Comparison of ENCODE assay signal across 8 cellular contexts in genomic region chr10:78029294-78030226, GRCh38. TPM values are rescaled to one million over a fixed set of nuclear protein-coding genes. Genes with fewer than 3 reads are reported as not detected.
DNase-seq lines count a peak whose midpoint lies in the region; ATAC-seq, FAIRE-seq and TF ChIP-seq lines count a peak whose summit lies in the region.

TSS of gene POLR3A (minus strand) at chr10:78029515. CDS start at chr10:78029407, 108 bp downstream.

- H3K14ac ChIP-seq in H1 (ENCODE audit: insufficient read length), result no peak within 1 kb of the TSS
- H3K14ac ChIP-seq in mesenchymal stem cell (ENCODE audit: low read length in 2 of 2), result peak within 1 kb of the TSS in 1 of 2 experiments; percentile 99

- peak in 1 of 2 experiments; percentile 42; a peak in 1 of 3 replicates for TF ChIP-seq EP300 in H1 (IDR thresholded peaks at IDR 0.05; ENCODE audit: borderline replicate concordance in 1 of 2, low read depth in 2 of 2, low read length in 2 of 2)

- H3K36me3 ChIP-seq in H1 (ENCODE audit: control insufficient read depth in 2 of 4, insufficient read depth in 4 of 4, low read length in 3 of 4) (peaks cover 10 to 21% (median 18%) of the 10 kb centered on the region in 4 experiments), mesenchymal stem cell (ENCODE audit: control insufficient read depth in 1 of 2, insufficient read depth in 2 of 2, low read depth in 1 of 2, low read length in 2 of 2) (peaks cover 6 to 25% of the 10 kb centered on the region in 2 experiments)

- H2AK5ac ChIP-seq in H1 (ENCODE audit: low read depth, low read length) (no peak within 1 kb of the TSS), mesenchymal stem cell (ENCODE audit: low read length, severe bottlenecking) (peak within 1 kb of the TSS; percentile 53)

- H3K79me2 ChIP-seq in H1 (ENCODE audit: control insufficient read depth in 1 of 2, insufficient read depth in 2 of 2, low read length in 2 of 2), result peaks cover 15 to 40% of the 10 kb centered on the region in 2 experiments

- H4K8ac ChIP-seq in H1 (ENCODE audit: extremely low read depth, insufficient read depth, low read length), result peak within 1 kb of the TSS; percentile 83; the same call in 1 of the 2 replicates
- peak within 1 kb of the TSS; percentile 95 for H4K8ac ChIP-seq in mesenchymal stem cell (ENCODE audit: low read length)

- TF ChIP-seq RAD21 in H1 (IDR thresholded peaks at IDR 0.05 in 1 of 2, conservative IDR thresholded peaks at IDR 0.05 in 1 of 2; ENCODE audit: low read depth in 2 of 2, low read length in 2 of 2), result peak in 1 of 2 experiments; percentile 7; a peak in 1 of 4 replicates

- H3K4me1 ChIP-seq in H1 (replicated peaks in 1 of 4; ENCODE audit: control insufficient read depth in 3 of 4, insufficient read depth in 4 of 4, low read length in 3 of 4) (no peaks in the 10 kb centered on the region; a peak in 1 of 7 replicates), mesenchymal stem cell (ENCODE audit: control insufficient read depth, insufficient read depth, low read depth, low read length) (peaks cover 12% of the 10 kb centered on the region)

- no peaks in the 10 kb centered on the region; a peak in 2 of 7 replicates for H3K27me3 ChIP-seq in H1 (replicated peaks in 1 of 4; ENCODE audit: control insufficient read depth in 3 of 4, extremely low read depth in 1 of 4, insufficient read depth in 3 of 4, low read length in 3 of 4)
- no peaks in the 10 kb centered on the region for H3K27me3 ChIP-seq in mesenchymal stem cell (ENCODE audit: control insufficient read depth in 1 of 2, insufficient read depth in 1 of 2, low read length in 2 of 2)

- 1% methylated on average over 32 of the region's 35 CpGs; no CpG with 5 or more reads in 1 of the 2 experiments for WGBS in H1 (ENCODE audit: extremely low coverage in 1 of 2, insufficient coverage in 1 of 2, insufficient read length in 1 of 2, insufficient replicate concordance in 2 of 2, low coverage in 1 of 2, low lambda C conversion rate in 2 of 2, missing lambda C conversion rate in 1 of 2), 2 experiments
- WGBS in mesenchymal stem cell, result under 1% methylated on average over 34 of the region's 35 CpGs

- H4K91ac ChIP-seq in H1 (replicated peaks; ENCODE audit: insufficient read length, low read length), result peak within 1 kb of the TSS; percentile 79
- peak within 1 kb of the TSS; percentile 83 for H4K91ac ChIP-seq in mesenchymal stem cell (ENCODE audit: low read length)

- H3K27ac ChIP-seq in H1 (ENCODE audit: low read depth, low read length) (peak within 1 kb of the TSS; percentile 55; the same call in 1 of the 2 replicates), mesenchymal stem cell (ENCODE audit: low read length, poor library complexity, severe bottlenecking) (peak within 1 kb of the TSS; percentile 93)

- H3K23me2 ChIP-seq in H1 (ENCODE audit: low read depth, low read length), result peaks cover 8% of the 10 kb centered on the region

- ATAC-seq in GM19467 (IDR thresholded peaks at IDR 0.05; ENCODE audit: unreplicated experiment), result peak; percentile 47

- peak; percentile 92 for DNase-seq in COLO668 (lab: John Stamatoyannopoulos, UW; ENCODE audit: unreplicated experiment)
- peak; percentile 87 for DNase-seq in HS-5 (ENCODE audit: low read depth)
- DNase-seq in NK-92 (lab: John Stamatoyannopoulos, UW; ENCODE audit: unreplicated experiment), result peak; percentile 23
- DNase-seq in H1 (ENCODE audit: low read depth in 1 of 2, low spot score in 2 of 2), result peak; percentile 89 to 91
- DNase-seq in mesenchymal stem cell, result peak; percentile 98
- peak; percentile 82 for DNase-seq in stimulated activated CD8-positive, alpha-beta memory T cell treated with anti-CD3 and anti-CD28 coated beads, Interleukin-12 subunit alpha, Interleukin-12 subunit beta, amount 100 ng/mL, for 4 hours (ENCODE audit: low read depth)

- peak within 1 kb of the TSS; percentile 82 for H4K5ac ChIP-seq in H1 (ENCODE audit: insufficient read length, low read depth, low read length)

- H3K18ac ChIP-seq in H1 (ENCODE audit: extremely low read depth, low read length), result peak within 1 kb of the TSS; percentile 91
- peak within 1 kb of the TSS; percentile 64 to 94 for H3K18ac ChIP-seq in mesenchymal stem cell (ENCODE audit: low read depth in 1 of 2, low read length in 2 of 2)

- no peak for FAIRE-seq in H1 (lab: Jason Lieb, UNC)

- H2BK120ac ChIP-seq in H1 (replicated peaks; ENCODE audit: low read depth, low read length) (no peak within 1 kb of the TSS), mesenchymal stem cell (ENCODE audit: low read depth, low read length) (no peak within 1 kb of the TSS)

- H3K4me2 ChIP-seq in H1 (ENCODE audit: insufficient read depth in 1 of 2, low read depth in 2 of 2, low read length in 2 of 2) (peak within 1 kb of the TSS; percentile 79 to 83), mesenchymal stem cell (ENCODE audit: low read length, poor library complexity, severe bottlenecking) (peak within 1 kb of the TSS; percentile 87)

- H3K56ac ChIP-seq in H1 (replicated peaks; ENCODE audit: insufficient read length, low read depth, low read length), result peak within 1 kb of the TSS; percentile 88

- no peak within 1 kb of the TSS; the same call in 1 of the 2 replicates for H2BK15ac ChIP-seq in H1 (ENCODE audit: low read length)
- peak within 1 kb of the TSS; percentile 63 for H2BK15ac ChIP-seq in mesenchymal stem cell (ENCODE audit: low read depth, poor library complexity, severe bottlenecking)

- POLR2A ChIA-PET in activated CD8-positive, alpha-beta memory T cell treated with anti-CD3 and anti-CD28 coated beads for 36 hours (lab: Charles Lee), result interaction anchor here (0.5 to 1.7 kb wide), 3 partner anchors 9 to 82 kb away, joined by 3 to 4 read pairs (median 4); no protein-coding TSS in a partner anchor
- POLR2A ChIA-PET in H1 (lab: Charles Lee; ENCODE audit: partially characterized antibody), result interaction anchor here (0.7 to 4.1 kb wide), 6 partner anchors 12 to 966 kb away, joined by 3 to 41 read pairs (median 4); no protein-coding TSS in a partner anchor

- peaks cover 9% of the 10 kb centered on the region; the same call in 1 of the 2 replicates for H3K79me1 ChIP-seq in H1 (ENCODE audit: low read depth, low read length)
- H3K79me1 ChIP-seq in mesenchymal stem cell (replicated peaks; ENCODE audit: low read length, poor library complexity, severe bottlenecking), result peaks cover 18% of the 10 kb centered on the region

- H2BK5ac ChIP-seq in H1 (ENCODE audit: low read depth, low read length) (peak within 1 kb of the TSS; percentile 92; the same call in 1 of the 2 replicates), mesenchymal stem cell (ENCODE audit: low read depth, low read length, poor library complexity, severe bottlenecking) (peak within 1 kb of the TSS; percentile 52)

- H3K4ac ChIP-seq in H1 (replicated peaks; ENCODE audit: insufficient read length, low read depth, low read length) (peak within 1 kb of the TSS; percentile 66), mesenchymal stem cell (ENCODE audit: low read depth in 1 of 2, low read length in 2 of 2) (peak within 1 kb of the TSS; percentile 84 to 96)

- no peak within 1 kb of the TSS for H2BK20ac ChIP-seq in H1 (ENCODE audit: low read length)

- peak within 1 kb of the TSS; percentile 75 to 89 (median 82) for H3K4me3 ChIP-seq in H1 (ENCODE audit: extremely low read depth in 1 of 4, insufficient read depth in 2 of 4, low read depth in 3 of 4, low read length in 4 of 4)
- H3K4me3 ChIP-seq in mesenchymal stem cell (ENCODE audit: insufficient read depth in 1 of 2, low read depth in 1 of 2, low read length in 2 of 2), result peak within 1 kb of the TSS; percentile 96 to 97

- peak within 1 kb of the TSS; percentile 92 for H2AFZ ChIP-seq in H1 (ENCODE audit: low read length)
- peak within 1 kb of the TSS; percentile 89 for H2AFZ ChIP-seq in mesenchymal stem cell (ENCODE audit: low read depth, low read length)

- H4K20me1 ChIP-seq in H1 (replicated peaks in 1 of 2; ENCODE audit: control insufficient read depth in 1 of 2, insufficient read depth in 2 of 2, low read length in 2 of 2), result peaks cover 0 to 11% of the 10 kb centered on the region in 2 experiments

- peak within 1 kb of the TSS; percentile 61 to 87 (median 72) for H3K9ac ChIP-seq in H1 (replicated peaks in 1 of 4; ENCODE audit: extremely low read depth in 1 of 4, low read depth in 3 of 4, low read length in 3 of 4)
- H3K9ac ChIP-seq in mesenchymal stem cell (ENCODE audit: low read length), result peak within 1 kb of the TSS; percentile 95

- H2BK12ac ChIP-seq in H1 (ENCODE audit: low read depth, low read length), result no peak within 1 kb of the TSS
- peak within 1 kb of the TSS in 1 of 2 experiments; percentile 57 for H2BK12ac ChIP-seq in mesenchymal stem cell (ENCODE audit: low read length in 2 of 2)

- H3K23ac ChIP-seq in H1 (ENCODE audit: insufficient read length) (no peak within 1 kb of the TSS), mesenchymal stem cell (ENCODE audit: low read length in 2 of 2) (peak within 1 kb of the TSS in 1 of 2 experiments; percentile 77)

- no peaks in the 10 kb centered on the region for H3K9me3 ChIP-seq in H1 (ENCODE audit: insufficient read depth in 2 of 2, low read depth in 1 of 2, low read length in 1 of 2)
- no peaks in the 10 kb centered on the region for H3K9me3 ChIP-seq in mesenchymal stem cell (ENCODE audit: control insufficient read depth, low read length)

- CTCF ChIA-PET in activated CD8-positive, alpha-beta memory T cell treated with anti-CD3 and anti-CD28 coated beads for 36 hours (lab: Charles Lee), result interaction anchor here (0.7 kb wide), 2 partner anchors 158 to 1147 kb away, joined by 3 read pairs; no protein-coding TSS in a partner anchor
- CTCF ChIA-PET in H1 (lab: Charles Lee; ENCODE audit: partially characterized antibody), result interaction anchor here (0.6 to 2.8 kb wide), 16 partner anchors 8 to 1240 kb away, joined by 3 to 10 read pairs (median 4); no protein-coding TSS in a partner anchor

- TF ChIP-seq POLR2A in H1 (IDR thresholded peaks at IDR 0.05; ENCODE audit: control extremely low read depth in 1 of 2, low read depth in 2 of 2, low read length in 2 of 2), result no peak; a peak in 1 of 3 replicates

- peak; percentile 42 to 66 (median 46) for TF ChIP-seq CTCF in H1 (IDR thresholded peaks at IDR 0.05; ENCODE audit: control extremely low read depth in 1 of 3, insufficient read depth in 1 of 3, low read depth in 1 of 3, low read length in 3 of 3)

TF ChIP-seq in H1, 55 proteins besides CTCF, POLR2A, EP300 and RAD21 (continues in another document):
- peak; percentile 64 for TF ChIP-seq TBP (IDR thresholded peaks at IDR 0.05; ENCODE audit: low read depth, low read length)
- peak; percentile 42; the same call in 1 of the 2 replicates for TF ChIP-seq CREB1 (IDR thresholded peaks at IDR 0.05)

RNA-seq across cellular contexts. Expression of gene POLR3A, which starts in this region (rescaled TPM):
- total RNA-seq in activated CD8-positive, alpha-beta memory T cell treated with anti-CD3 and anti-CD28 coated beads for 36 hours, result 10 to 100 TPM; 26.7 to 27.1 TPM
- total RNA-seq in H1 (2021; fragmentation: NEBNext Ultra II Directional; extraction: Animal tissue kit (Norgen Biotek cat#: 25700)), result 35.8 and 38.6 TPM in 2 replicates
- 10.6 and 11.3 TPM in 2 replicates for polyA plus RNA-seq in H1 (2011; rRNA removed)
- 14.8 TPM for polyA plus RNA-seq in H1 (2011; cell fraction: cytosol; rRNA removed)
- 19.1 TPM for polyA plus RNA-seq in H1 (2011; cell fraction: nucleus; rRNA removed)
- 18.5 to 22.2 TPM (median 21.4 TPM) in 4 replicates for polyA plus RNA-seq in H1 (2012, experiment 1 of 2)
- polyA plus RNA-seq in H1 (2012, experiment 2 of 2), result 6.7 TPM
- polyA plus RNA-seq in H1 (2013, experiment 1 of 2), result 16.1 TPM
- 14.6 TPM for polyA plus RNA-seq in H1 (2013, experiment 2 of 2)
- 49.2 and 56.0 TPM in 2 replicates for polyA minus RNA-seq in H1 (2011; rRNA and poly(A)+ RNA removed)
- polyA minus RNA-seq in H1 (2011; cell fraction: cytosol; rRNA and poly(A)+ RNA removed), result 26.0 TPM
- polyA minus RNA-seq in H1 (2011; cell fraction: nucleus; rRNA and poly(A)+ RNA removed), result 51.1 TPM
- 8.4 TPM for polyA plus RNA-seq in mesenchymal stem cell (2013, experiment 1 of 2)
- polyA plus RNA-seq in mesenchymal stem cell (2013, experiment 2 of 2), result 8.7 TPM

Comparison
In these comparisons a context has a peak if more than half of its experiments do, and no peak if none do; other contexts are left out.
1. Peak in every context shown above with its lines: DNase-seq, ATAC-seq, H3K4me3 ChIP-seq and H3K27ac ChIP-seq.
2. DNase-seq: peak in every context shown above with its lines; median percentile 98 in mesenchymal stem cell; 92 in COLO668; 90 in H1; 87 in HS-5; 82 in stimulated activated CD8-positive, alpha-beta memory T cell treated with anti-CD3 and anti-CD28 coated beads, Interleukin-12 subunit alpha, Interleukin-12 subunit beta, amount 100 ng/mL, for 4 hours; 23 in NK-92.